2 cellular contexts compared by ENCODE assay signal in the genomic region with DNA sequence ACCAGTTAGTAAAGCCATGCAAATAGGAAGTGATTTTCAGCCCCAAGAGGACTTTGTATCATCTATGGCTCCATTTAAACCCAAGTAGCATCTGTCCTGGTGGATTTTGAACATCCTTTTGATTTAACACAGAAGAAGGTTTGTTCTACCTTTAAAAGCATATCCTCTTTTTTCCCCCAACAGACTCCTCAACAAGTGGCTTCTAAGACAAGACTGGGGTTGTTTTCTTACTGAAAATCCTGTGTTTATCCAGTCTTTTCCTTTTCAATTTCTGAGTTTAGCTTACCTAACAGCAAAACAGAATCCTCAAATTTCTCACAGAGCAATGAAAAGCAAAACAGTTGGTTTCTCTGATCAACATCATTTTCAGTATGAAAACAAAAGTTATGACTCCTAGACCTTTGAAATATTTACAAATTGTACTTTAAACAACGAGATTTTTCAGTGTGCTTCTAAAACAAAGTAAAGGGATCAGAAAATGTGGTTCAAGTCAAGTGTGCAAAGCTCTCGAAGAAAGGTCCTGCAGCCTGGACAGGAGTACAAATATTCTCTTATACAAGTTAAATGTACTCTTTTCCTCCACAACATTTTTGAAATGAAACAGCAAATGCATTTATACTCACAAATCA.
TF ChIP-seq lines count a peak whose summit lies in the region.

No MANE protein-coding gene starts in this region.

TF ChIP-seq in GM12878, 131 proteins besides CTCF, POLR2A, EP300 and RAD21:
- TF ChIP-seq BACH1 (IDR thresholded peaks at IDR 0.05; ENCODE audit: borderline replicate concordance): no peak
TF ChIP-seq in GM12878: peak in this region for 0.

TF ChIP-seq in liver, 16 proteins besides CTCF, POLR2A, EP300 and RAD21:
- TF ChIP-seq, protein P1, sequence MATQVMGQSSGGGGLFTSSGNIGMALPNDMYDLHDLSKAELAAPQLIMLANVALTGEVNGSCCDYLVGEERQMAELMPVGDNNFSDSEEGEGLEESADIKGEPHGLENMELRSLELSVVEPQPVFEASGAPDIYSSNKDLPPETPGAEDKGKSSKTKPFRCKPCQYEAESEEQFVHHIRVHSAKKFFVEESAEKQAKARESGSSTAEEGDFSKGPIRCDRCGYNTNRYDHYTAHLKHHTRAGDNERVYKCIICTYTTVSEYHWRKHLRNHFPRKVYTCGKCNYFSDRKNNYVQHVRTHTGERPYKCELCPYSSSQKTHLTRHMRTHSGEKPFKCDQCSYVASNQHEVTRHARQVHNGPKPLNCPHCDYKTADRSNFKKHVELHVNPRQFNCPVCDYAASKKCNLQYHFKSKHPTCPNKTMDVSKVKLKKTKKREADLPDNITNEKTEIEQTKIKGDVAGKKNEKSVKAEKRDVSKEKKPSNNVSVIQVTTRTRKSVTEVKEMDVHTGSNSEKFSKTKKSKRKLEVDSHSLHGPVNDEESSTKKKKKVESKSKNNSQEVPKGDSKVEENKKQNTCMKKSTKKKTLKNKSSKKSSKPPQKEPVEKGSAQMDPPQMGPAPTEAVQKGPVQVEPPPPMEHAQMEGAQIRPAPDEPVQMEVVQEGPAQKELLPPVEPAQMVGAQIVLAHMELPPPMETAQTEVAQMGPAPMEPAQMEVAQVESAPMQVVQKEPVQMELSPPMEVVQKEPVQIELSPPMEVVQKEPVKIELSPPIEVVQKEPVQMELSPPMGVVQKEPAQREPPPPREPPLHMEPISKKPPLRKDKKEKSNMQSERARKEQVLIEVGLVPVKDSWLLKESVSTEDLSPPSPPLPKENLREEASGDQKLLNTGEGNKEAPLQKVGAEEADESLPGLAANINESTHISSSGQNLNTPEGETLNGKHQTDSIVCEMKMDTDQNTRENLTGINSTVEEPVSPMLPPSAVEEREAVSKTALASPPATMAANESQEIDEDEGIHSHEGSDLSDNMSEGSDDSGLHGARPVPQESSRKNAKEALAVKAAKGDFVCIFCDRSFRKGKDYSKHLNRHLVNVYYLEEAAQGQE (IDR thresholded peaks at IDR 0.05): no peak
- no peak for TF ChIP-seq YY1 (IDR thresholded peaks at IDR 0.05)
- peak; percentile 46 to 56 for TF ChIP-seq HNF4A (conservative IDR thresholded peaks at IDR 0.05)
- no peak for TF ChIP-seq ZBTB33 (IDR thresholded peaks at IDR 0.05)
- no peak for TF ChIP-seq MAX (IDR thresholded peaks at IDR 0.05)
- TF ChIP-seq HNF4G (IDR thresholded peaks at IDR 0.05): no peak
